7 cellular contexts compared by ENCODE assay signal in genomic region chr17:56028837-56029236, GRCh38.
"Had no signal": no experiment of that assay in that cellular context is flagged by ENCODE, and none has a peak within 500 bp of the region (broad histone marks: within the 10 kb centered on the region; RNA-seq: fewer than 3 reads in every experiment).

No MANE protein-coding gene starts in this region.

- H3K4me3 Mint-ChIP-seq: GM23338, H9, IgD-negative memory B cell had no signal

- FAIRE-seq: H1, H54, HTR-8/SVneo had no signal

- H2AFZ ChIP-seq: GM23338 had no signal

- ATAC-seq: GM23338 had no signal

- H3K4me1 Mint-ChIP-seq: GM23338, H9, IgD-negative memory B cell had no signal

- H3K27ac Mint-ChIP-seq: GM23338, H9, IgD-negative memory B cell had no signal

- DNase-seq: H9, HCEC 1CT had no signal

- H3K36me3 Mint-ChIP-seq: IgD-negative memory B cell had no signal

- H3K4me2 ChIP-seq: GM23338 had no signal

- H3K27me3 Mint-ChIP-seq: IgD-negative memory B cell had no signal

- H3K4me3 ChIP-seq: GM23338 had no signal

- H3K9me3 Mint-ChIP-seq: GM23338, H9, IgD-negative memory B cell had no signal
